ENCODE assay signal across 16 cellular contexts in genomic region chr10:116912162-116912561, GRCh38.
DNase-seq lines count a peak whose midpoint lies in the region; ATAC-seq and TF ChIP-seq lines count a peak whose summit lies in the region.
"Had no signal": no experiment of that assay in that cellular context is flagged by ENCODE, and none has a peak within 500 bp of the region (broad histone marks: within the 10 kb centered on the region; RNA-seq: fewer than 3 reads in every experiment).

No MANE protein-coding gene starts in this region.

- DNase-seq in ELF-1 (ENCODE audit: low read depth, low spot score) (peak; percentile 19), left kidney (ENCODE audit: low read depth, low spot score) (peak; percentile 28), nephron progenitor cell (no peak), iPS-NIHi7 (ENCODE audit: extremely low spot score) (no peak), germinal center (ENCODE audit: low spot score) (no peak), omental fat pad (ENCODE audit: low spot score) (no peak), GM20000 (ENCODE audit: low spot score) (no peak)
- DNase-seq: 8988T; AML-193; Caco-2; CD8-positive, alpha-beta memory T cell; DND-41; GF-D8; GM23248; H7 had no signal

- no peaks in the 10 kb centered on the region for H3K9me3 Mint-ChIP-seq in brain
- H3K9me3 Mint-ChIP-seq in nephron progenitor cell: no peaks in the 10 kb centered on the region
- H3K9me3 Mint-ChIP-seq: CD8-positive, alpha-beta memory T cell had no signal

- H3K4me3 Mint-ChIP-seq in brain: no peak overlapping the region
- H3K4me3 Mint-ChIP-seq in nephron progenitor cell: no peak overlapping the region
- H3K4me3 Mint-ChIP-seq: CD8-positive, alpha-beta memory T cell had no signal

- TF ChIP-seq CTCF in brain (conservative IDR thresholded peaks at IDR 0.05): no peak
- TF ChIP-seq CTCF in nephron progenitor cell (IDR thresholded peaks at IDR 0.05): no peak
- no peak for TF ChIP-seq CTCF in omental fat pad (IDR thresholded peaks at IDR 0.05)
- TF ChIP-seq CTCF in GM20000 (IDR thresholded peaks at IDR 0.05; ENCODE audit: extremely low read depth, missing control alignments): no peak

- H3K36me3 Mint-ChIP-seq in brain (peaks cover 68% of the 10 kb centered on the region), nephron progenitor cell (ENCODE audit: low read depth) (no peaks in the 10 kb centered on the region)
- H3K36me3 Mint-ChIP-seq: CD8-positive, alpha-beta memory T cell had no signal

- H3K4me1 Mint-ChIP-seq in brain (peaks cover 57% of the 10 kb centered on the region), nephron progenitor cell (peaks cover 7% of the 10 kb centered on the region)
- H3K4me1 Mint-ChIP-seq: CD8-positive, alpha-beta memory T cell had no signal

- no peak for ATAC-seq in omental fat pad (ENCODE audit: low FRiP score)

- peak overlapping the region in 3 of 5 experiments; percentile 30 to 82 (median 49) for H3K27ac Mint-ChIP-seq in brain
- H3K27ac Mint-ChIP-seq in nephron progenitor cell: peak overlapping the region; percentile 29
- H3K27ac Mint-ChIP-seq: CD8-positive, alpha-beta memory T cell had no signal

- H3K27me3 Mint-ChIP-seq in brain (no peaks in the 10 kb centered on the region), nephron progenitor cell (ENCODE audit: low read depth, poor library complexity) (no peaks in the 10 kb centered on the region)
- H3K27me3 Mint-ChIP-seq: CD8-positive, alpha-beta memory T cell had no signal

Comparison
In these comparisons a context has a peak if more than half of its experiments do, and no peak if none do; other contexts are left out.
1. DNase-seq: peak in ELF-1 (single experiment) and left kidney (single experiment); none in nephron progenitor cell (single experiment), iPS-NIHi7 (single experiment), germinal center (single experiment), omental fat pad (single experiment) and GM20000 (single experiment).